Comparison of ENCODE assay signal across 23 cellular contexts in the genomic region with DNA sequence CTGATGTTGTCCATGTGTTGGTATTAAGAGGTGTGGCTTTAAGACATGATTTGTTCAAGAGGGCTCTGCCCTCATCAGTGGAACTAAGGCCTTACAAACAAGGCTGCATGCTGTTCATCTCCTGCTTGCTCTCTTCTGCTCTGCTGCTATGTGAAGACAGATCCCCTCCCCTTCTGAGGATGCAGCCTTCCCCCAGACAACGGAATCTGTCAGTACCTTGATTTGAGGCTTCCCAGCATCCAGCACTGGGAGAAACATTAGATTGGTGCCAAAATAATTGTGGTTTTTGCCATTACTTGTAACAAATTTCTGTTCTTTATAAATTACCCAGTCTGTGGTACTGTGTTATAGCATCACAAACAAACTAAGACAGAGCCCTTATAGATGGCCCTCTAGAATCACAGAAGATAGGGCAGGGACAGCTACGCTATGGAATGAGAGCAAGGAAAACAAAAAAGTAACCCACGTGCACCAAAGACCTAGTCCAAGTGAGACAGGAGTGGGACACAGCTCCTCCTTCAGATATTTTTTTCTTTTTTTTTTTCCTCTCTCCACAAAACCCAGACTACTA.
DNase-seq lines count a peak whose midpoint lies in the region; TF ChIP-seq lines count a peak whose summit lies in the region.
"Had no signal": no experiment of that assay in that cellular context is flagged by ENCODE, and none has a peak within 500 bp of the region (broad histone marks: within the 10 kb centered on the region; RNA-seq: fewer than 3 reads in every experiment).

No MANE protein-coding gene starts in this region.

- peaks cover 21% of the 10 kb centered on the region for H3K9me3 Mint-ChIP-seq in Caco-2 (ENCODE audit: unreplicated experiment)
- peaks cover 4% of the 10 kb centered on the region for H3K9me3 Mint-ChIP-seq in activated T-helper 1 cell treated with anti-CD3 and anti-CD28 coated beads, Interleukin-12 subunit alpha, Interleukin-12 subunit beta, Interleukin-2, Interleukin-4 antibody, amounts not matched to agents 30 ng/mL and 10 ng/mL and 1 ng/mL, durations not matched to agents 14 hours and 24 hours and 36 hours

- no peak overlapping the region for H2AK5ac ChIP-seq in neuronal stem cell (ENCODE audit: low read depth, low read length)

- H4K20me1 ChIP-seq in osteoblast (ENCODE audit: insufficient read depth, low read length) = no peaks in the 10 kb centered on the region

- peak overlapping the region; percentile 58 for H3K4me3 Mint-ChIP-seq in Caco-2 (ENCODE audit: unreplicated experiment)
- no peak overlapping the region for H3K4me3 Mint-ChIP-seq in activated T-helper 1 cell treated with anti-CD3 and anti-CD28 coated beads, Interleukin-12 subunit alpha, Interleukin-12 subunit beta, Interleukin-2, Interleukin-4 antibody, amounts not matched to agents 30 ng/mL and 10 ng/mL and 1 ng/mL, durations not matched to agents 14 hours and 24 hours and 36 hours
- H3K4me3 Mint-ChIP-seq: B cell; CD4-positive, alpha-beta memory T cell; nephron progenitor cell; stimulated activated naive B cell treated with anti-CD40 and anti-IgM and Interleukin-4, amounts not matched to agents 10 μg/mL and 1 μg/mL and 100 μg/mL, for 72 hours had no signal

- no peak overlapping the region for H2BK120ac ChIP-seq in neuronal stem cell (ENCODE audit: low read depth, low read length)

- no CpG with 5 or more reads among the region's 3 CpGs for WGBS in neuronal stem cell (ENCODE audit: extremely low coverage in 2 of 2, insufficient read length in 2 of 2, insufficient replicate concordance in 1 of 2), 2 donors

- H3K27ac Mint-ChIP-seq in Caco-2 (ENCODE audit: unreplicated experiment) = peak overlapping the region; percentile 96
- no peak overlapping the region for H3K27ac Mint-ChIP-seq in activated T-helper 1 cell treated with anti-CD3 and anti-CD28 coated beads, Interleukin-12 subunit alpha, Interleukin-12 subunit beta, Interleukin-2, Interleukin-4 antibody, amounts not matched to agents 30 ng/mL and 10 ng/mL and 1 ng/mL, durations not matched to agents 14 hours and 24 hours and 36 hours
- H3K27ac Mint-ChIP-seq: B cell; CD4-positive, alpha-beta memory T cell; nephron progenitor cell; stimulated activated naive B cell treated with anti-CD40 and anti-IgM and Interleukin-4, amounts not matched to agents 10 μg/mL and 1 μg/mL and 100 μg/mL, for 72 hours had no signal

- no peaks in the 10 kb centered on the region for H3K79me2 ChIP-seq in osteoblast (ENCODE audit: insufficient read depth, low read length)

- H3K27ac ChIP-seq in osteoblast (ENCODE audit: low read depth, low read length) = no peak overlapping the region
- H3K27ac ChIP-seq in neuronal stem cell (replicated peaks; ENCODE audit: low read length) = no peak overlapping the region
- H3K27ac ChIP-seq in WERI-Rb-1 = no peak overlapping the region
- H3K27ac ChIP-seq: A549, pancreas, PC-9, vagina had no signal

- H3K27me3 ChIP-seq in Caco-2 (replicated peaks; ENCODE audit: control insufficient read depth, insufficient read depth, low read length) = no peaks in the 10 kb centered on the region
- H3K27me3 ChIP-seq in osteoblast (ENCODE audit: insufficient read depth, low read length) = no peaks in the 10 kb centered on the region
- no peaks in the 10 kb centered on the region for H3K27me3 ChIP-seq in neuronal stem cell (ENCODE audit: control insufficient read depth in 3 of 3, insufficient read depth in 3 of 3, low read depth in 1 of 3, low read length in 3 of 3)
- H3K27me3 ChIP-seq in WERI-Rb-1 (ENCODE audit: insufficient read depth, low read depth, severe bottlenecking) = no peaks in the 10 kb centered on the region
- H3K27me3 ChIP-seq: pancreas, vagina had no signal

- H3K18ac ChIP-seq in neuronal stem cell (ENCODE audit: low read length) = no peak overlapping the region

- peaks cover 7% of the 10 kb centered on the region for H3K36me3 Mint-ChIP-seq in Caco-2 (ENCODE audit: insufficient read depth, unreplicated experiment)
- no peaks in the 10 kb centered on the region for H3K36me3 Mint-ChIP-seq in activated T-helper 1 cell treated with anti-CD3 and anti-CD28 coated beads, Interleukin-12 subunit alpha, Interleukin-12 subunit beta, Interleukin-2, Interleukin-4 antibody, amounts not matched to agents 30 ng/mL and 10 ng/mL and 1 ng/mL, durations not matched to agents 14 hours and 24 hours and 36 hours (ENCODE audit: low read depth)
- H3K36me3 Mint-ChIP-seq: CD4-positive, alpha-beta memory T cell; stimulated activated naive B cell treated with anti-CD40 and anti-IgM and Interleukin-4, amounts not matched to agents 10 μg/mL and 1 μg/mL and 100 μg/mL, for 72 hours had no signal

- H3K4me2 ChIP-seq in osteoblast (ENCODE audit: insufficient read depth, low read length) (no peak overlapping the region), neuronal stem cell (ENCODE audit: insufficient read depth, low read length, poor library complexity, severe bottlenecking) (no peak overlapping the region)
- H3K4me2 ChIP-seq: A549, PC-9 had no signal

- H3K9me3 ChIP-seq in Caco-2 (peaks cover 9% of the 10 kb centered on the region; the same call in 1 of the 2 replicates), osteoblast (ENCODE audit: low read depth, low read length) (peaks cover 2% of the 10 kb centered on the region), neuronal stem cell (replicated peaks in 1 of 2; ENCODE audit: control insufficient read depth in 2 of 2, insufficient read depth in 1 of 2, low read depth in 1 of 2, low read length in 2 of 2) (peaks cover 0 to 2% of the 10 kb centered on the region in 2 donors), WERI-Rb-1 (ENCODE audit: severe bottlenecking) (no peaks in the 10 kb centered on the region)
- H3K9me3 ChIP-seq: A549, pancreas, vagina had no signal

- H3K14ac ChIP-seq in neuronal stem cell (ENCODE audit: low read length) = no peak overlapping the region

- H3K4ac ChIP-seq in neuronal stem cell (ENCODE audit: low read length) = no peak overlapping the region

- TF ChIP-seq CTCF in Caco-2 (IDR thresholded peaks at IDR 0.05; ENCODE audit: insufficient read depth in 1 of 2, low read depth in 1 of 2, low read length in 1 of 2, severe bottlenecking in 1 of 2, unreplicated experiment in 1 of 2) (no peak), osteoblast (IDR thresholded peaks at IDR 0.05; ENCODE audit: extremely low read depth, low read depth, low read length) (no peak), WERI-Rb-1 (IDR thresholded peaks at IDR 0.05; ENCODE audit: low read depth, low read length) (no peak)

- DNase-seq in Caco-2 (peak in 1 of 2 experiments; percentile 15), astrocyte of the hippocampus (ENCODE audit: low read depth, low spot score) (peak; percentile 1), hepatic stellate cell (ENCODE audit: low spot score) (peak; percentile 4), osteoblast (ENCODE audit: insufficient read length, low spot score, missing footprints) (peak; percentile 21), neuronal stem cell (ENCODE audit: low spot score) (no peak), WERI-Rb-1 (no peak), NCI-H345 (lab: John Stamatoyannopoulos, UW) (no peak)
- DNase-seq in activated T-helper 1 cell treated with anti-CD3 and anti-CD28 coated beads, Interleukin-12 subunit alpha, Interleukin-12 subunit beta, Interleukin-2, Interleukin-4 antibody, amounts not matched to agents 30 ng/mL and 10 ng/mL and 1 ng/mL, durations not matched to agents 14 hours and 24 hours and 36 hours (ENCODE audit: low spot score) = no peak
- DNase-seq: activated CD4-positive, alpha-beta T cell treated with anti-CD3 and anti-CD28 coated beads, Interleukin-2, amount 50 U/mL, for 48 hours; activated naive CD4-positive, alpha-beta T cell treated with anti-CD3 and anti-CD28 coated beads, Interleukin-2, amount 50 U/mL, for 16 hours; CD4-positive, alpha-beta memory T cell; foreskin fibroblast; NCI-H2029 treated with DMSO at 0.1 percent for 48 hours; NCI-H524 treated with DMSO at 0.1 percent for 48 hours; pancreas; PC-9; stimulated activated naive B cell treated with anti-CD40 and anti-IgM and Interleukin-4, amounts not matched to agents 10 μg/mL and 1 μg/mL and 100 μg/mL, for 72 hours; T-helper 2 cell had no signal

- peaks cover 54% of the 10 kb centered on the region for H3K4me1 ChIP-seq in Caco-2
- peaks cover 21% of the 10 kb centered on the region for H3K4me1 ChIP-seq in osteoblast (ENCODE audit: insufficient read depth, low read length)
- H3K4me1 ChIP-seq in neuronal stem cell (ENCODE audit: control insufficient read depth in 2 of 2, insufficient read depth in 1 of 2, low read depth in 1 of 2, low read length in 2 of 2) = no peaks in the 10 kb centered on the region
- H3K4me1 ChIP-seq: A549, pancreas, vagina had no signal

- H3K79me1 ChIP-seq in neuronal stem cell (ENCODE audit: low read depth, low read length) = no peaks in the 10 kb centered on the region

- H3K9ac ChIP-seq in neuronal stem cell (ENCODE audit: low read depth, low read length, poor library complexity) = no peak overlapping the region

- POLR2A ChIA-PET in Caco-2 (lab: Charles Lee) = interaction anchor here (1.6 kb wide), 1 partner anchor 18 kb away, joined by 4 read pairs; no protein-coding TSS in a partner anchor

- no peak overlapping the region for H2BK12ac ChIP-seq in neuronal stem cell (ENCODE audit: low read length)

- H3K4me3 ChIP-seq in Caco-2 (ENCODE audit: low read depth, low read length) = no peak overlapping the region
- H3K4me3 ChIP-seq in osteoblast (ENCODE audit: insufficient read depth, low read length) = no peak overlapping the region
- no peak overlapping the region for H3K4me3 ChIP-seq in neuronal stem cell (ENCODE audit: low read length in 2 of 2)
- no peak overlapping the region for H3K4me3 ChIP-seq in WERI-Rb-1 (ENCODE audit: low read depth, low read length)
- H3K4me3 ChIP-seq: A549, K562, pancreas, PC-9, vagina had no signal

- H3K36me3 ChIP-seq in Caco-2 (ENCODE audit: control insufficient read depth, insufficient read depth, low read length) (no peaks in the 10 kb centered on the region; the same call in 1 of the 2 replicates), osteoblast (ENCODE audit: insufficient read depth, low read length) (no peaks in the 10 kb centered on the region), neuronal stem cell (replicated peaks in 1 of 2; ENCODE audit: control insufficient read depth in 2 of 2, insufficient read depth in 2 of 2, low read length in 2 of 2) (no peaks in the 10 kb centered on the region), WERI-Rb-1 (no peaks in the 10 kb centered on the region)
- H3K36me3 ChIP-seq: pancreas, vagina had no signal

- H3K27me3 Mint-ChIP-seq in Caco-2 (ENCODE audit: insufficient read depth, unreplicated experiment) = no peaks in the 10 kb centered on the region
- no peaks in the 10 kb centered on the region for H3K27me3 Mint-ChIP-seq in activated T-helper 1 cell treated with anti-CD3 and anti-CD28 coated beads, Interleukin-12 subunit alpha, Interleukin-12 subunit beta, Interleukin-2, Interleukin-4 antibody, amounts not matched to agents 30 ng/mL and 10 ng/mL and 1 ng/mL, durations not matched to agents 14 hours and 24 hours and 36 hours (ENCODE audit: insufficient read depth)
- H3K27me3 Mint-ChIP-seq: stimulated activated naive B cell treated with anti-CD40 and anti-IgM and Interleukin-4, amounts not matched to agents 10 μg/mL and 1 μg/mL and 100 μg/mL, for 72 hours had no signal

- CTCF ChIA-PET in Caco-2 (lab: Charles Lee) = interaction anchor here (0.7 to 1.1 kb wide), 2 partner anchors 50 to 737 kb away, joined by 3 to 8 read pairs; no protein-coding TSS in a partner anchor

- TSS peak; percentile 37 for BruUV-seq in Caco-2 (replicated peaks; lab: Mats Ljungman, UMichigan)

- no peak overlapping the region for H2BK15ac ChIP-seq in neuronal stem cell (ENCODE audit: low read length)

- H2AFZ ChIP-seq in osteoblast (ENCODE audit: low read length) (peak overlapping the region; percentile 21), neuronal stem cell (ENCODE audit: low read length) (no peak overlapping the region)
- H2AFZ ChIP-seq: PC-9 had no signal

- no peak overlapping the region for H4K8ac ChIP-seq in neuronal stem cell (ENCODE audit: low read depth, low read length)

- H3K23ac ChIP-seq in neuronal stem cell (ENCODE audit: low read depth, low read length, poor library complexity) = no peak overlapping the region

- no peak overlapping the region for H2BK5ac ChIP-seq in neuronal stem cell (ENCODE audit: low read length)

- peaks cover 28% of the 10 kb centered on the region for H3K4me1 Mint-ChIP-seq in Caco-2 (ENCODE audit: low read depth, unreplicated experiment)
- no peaks in the 10 kb centered on the region for H3K4me1 Mint-ChIP-seq in activated T-helper 1 cell treated with anti-CD3 and anti-CD28 coated beads, Interleukin-12 subunit alpha, Interleukin-12 subunit beta, Interleukin-2, Interleukin-4 antibody, amounts not matched to agents 30 ng/mL and 10 ng/mL and 1 ng/mL, durations not matched to agents 14 hours and 24 hours and 36 hours (ENCODE audit: low read depth)
- H3K4me1 Mint-ChIP-seq: B cell; CD4-positive, alpha-beta memory T cell; stimulated activated naive B cell treated with anti-CD40 and anti-IgM and Interleukin-4, amounts not matched to agents 10 μg/mL and 1 μg/mL and 100 μg/mL, for 72 hours had no signal

- H4K91ac ChIP-seq in neuronal stem cell (ENCODE audit: low read depth, low read length, poor library complexity) = no peak overlapping the region

- intact Hi-C loops in Caco-2 (cut with micrococcal nuclease; ENCODE audit: unreplicated experiment) = loop anchor here (1.0 kb wide), 2 partner anchors 18 to 49 kb away; no protein-coding TSS in a partner anchor
- intact Hi-C loops in activated T-helper 1 cell treated with anti-CD3 and anti-CD28 coated beads, Interleukin-12 subunit alpha, Interleukin-12 subunit beta, Interleukin-2, Interleukin-4 antibody, amounts not matched to agents 30 ng/mL and 10 ng/mL and 1 ng/mL, durations not matched to agents 14 hours and 24 hours and 36 hours (cut with micrococcal nuclease) = no loop called here

Comparison
In these comparisons a context has a peak if more than half of its experiments do, and no peak if none do; other contexts are left out.
1. DNase-seq: peak in astrocyte of the hippocampus (single experiment), hepatic stellate cell (single experiment) and osteoblast (single experiment); none in activated T-helper 1 cell treated with anti-CD3 and anti-CD28 coated beads, Interleukin-12 subunit alpha, Interleukin-12 subunit beta, Interleukin-2, Interleukin-4 antibody, amounts not matched to agents 30 ng/mL and 10 ng/mL and 1 ng/mL, durations not matched to agents 14 hours and 24 hours and 36 hours (single experiment), neuronal stem cell (single experiment), WERI-Rb-1 (single experiment) and NCI-H345 (single experiment).